21 cellular contexts compared by ENCODE assay signal in the genomic region with DNA sequence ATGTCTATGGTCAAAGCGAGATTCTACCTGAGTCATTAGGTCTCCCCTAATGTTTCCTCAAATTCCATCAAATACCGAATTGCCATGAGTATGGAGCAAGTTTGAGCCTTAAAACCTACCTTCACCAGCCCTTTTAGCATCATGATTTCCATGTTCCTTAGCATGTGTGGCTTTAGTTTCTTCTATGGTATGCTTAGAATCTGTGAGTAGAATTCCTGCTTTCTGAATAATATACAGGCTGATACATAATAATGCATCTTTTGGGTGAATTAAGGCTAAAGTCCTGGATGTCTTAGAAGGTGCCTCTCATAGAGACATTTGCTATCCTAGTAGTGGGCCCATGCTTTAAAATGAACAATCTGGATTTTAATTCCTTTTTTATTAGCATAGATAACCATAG.
"Had no signal": no experiment of that assay in that cellular context is flagged by ENCODE, and none has a peak within 500 bp of the region (broad histone marks: within the 10 kb centered on the region; RNA-seq: fewer than 3 reads in every experiment).

No MANE protein-coding gene starts in this region.

- FAIRE-seq: RCC 7860 had no signal

- H3K9me3 ChIP-seq: MG63, SJSA1 had no signal

- H3K27ac ChIP-seq: SJSA1, SK-N-MC had no signal

- H3K4me3 ChIP-seq: MG63, SJSA1, SK-N-MC had no signal

- H3K36me3 ChIP-seq: MG63, SJSA1 had no signal

- DNase-seq: Karpas-422, KG1, MG63, NCI-H1092, NCI-H1105 treated with DMSO at 0.1 percent for 48 hours, NCI-H1417 treated with DMSO at 0.1 percent for 48 hours, NCI-H146, NCI-H1694 treated with DMSO at 0.1 percent for 48 hours, NCI-H1930, NCI-H2081, NCI-H2107, NCI-H2227 treated with DMSO at 0.1 percent for 48 hours, NCI-H524 treated with DMSO at 0.1 percent for 48 hours, NCI-H69, NCI-H774, Right ventricle myocardium superior, RPMI8226, SIG-M5 had no signal

- H3K27me3 ChIP-seq: MG63, SJSA1 had no signal
